ENCODE assay signal across 8 cellular contexts in genomic region chr10:72079356-72079755, GRCh38. TPM values are rescaled to one million over a fixed set of nuclear protein-coding genes. Genes with fewer than 3 reads are reported as not detected.
DNase-seq lines count a peak whose midpoint lies in the region; ATAC-seq and TF ChIP-seq lines count a peak whose summit lies in the region.

No MANE protein-coding gene starts in this region.

- H4K20me1 ChIP-seq in PC-9 (ENCODE audit: insufficient read depth) = no peaks in the 10 kb centered on the region

- no peak overlapping the region for H3K4me3 Mint-ChIP-seq in Calu3 (ENCODE audit: low read depth, unreplicated experiment)
- H3K4me3 Mint-ChIP-seq in activated naive CD8-positive, alpha-beta T cell treated with anti-CD3 and anti-CD28 coated beads for 36 hours = peak overlapping the region; percentile 57

- H3K27ac Mint-ChIP-seq in Calu3 (ENCODE audit: unreplicated experiment) = peak overlapping the region; percentile 97
- peak overlapping the region; percentile 95 for H3K27ac Mint-ChIP-seq in activated naive CD8-positive, alpha-beta T cell treated with anti-CD3 and anti-CD28 coated beads for 36 hours

- ATAC-seq in HG03354 (IDR thresholded peaks at IDR 0.05; ENCODE audit: poor library complexity, severe bottlenecking, unreplicated experiment) (no peak), GM18868 (IDR thresholded peaks at IDR 0.05; ENCODE audit: unreplicated experiment) (no peak)

- peak overlapping the region; percentile 70 for H3K4me2 ChIP-seq in PC-9

- H3K9me2 ChIP-seq in PC-9 (ENCODE audit: insufficient read depth) = no peaks in the 10 kb centered on the region

- intact Hi-C loops in Calu3 (cut with micrococcal nuclease; ENCODE audit: unreplicated experiment) (no loop called here), PC-9 (cut with micrococcal nuclease; ENCODE audit: unreplicated experiment) (no loop called here)

- BruUV-seq in Calu3 (replicated peaks; lab: Mats Ljungman, UMichigan) (no TSS peak), PC-9 (replicated peaks; lab: Mats Ljungman, UMichigan) (no TSS peak)

- H3K9me3 ChIP-seq in PC-9 (ENCODE audit: insufficient read depth, low read depth) = no peaks in the 10 kb centered on the region

- CTCF ChIA-PET in Calu3 (lab: Charles Lee) = interaction anchor here (0.6 kb wide), 1 partner anchor 117 kb away, joined by 8 read pairs; no protein-coding TSS in a partner anchor
- CTCF ChIA-PET in PC-9 (lab: Charles Lee) = interaction anchor here (1.2 kb wide), 1 partner anchor 46 kb away, joined by 3 read pairs; no protein-coding TSS in a partner anchor

- no peak overlapping the region for H2AFZ ChIP-seq in PC-9

- H3K79me2 ChIP-seq in PC-9 (ENCODE audit: low read depth) = no peaks in the 10 kb centered on the region

- peaks cover 54% of the 10 kb centered on the region for H3K4me1 ChIP-seq in PC-9 (replicated peaks; ENCODE audit: insufficient read depth)

- POLR2A ChIA-PET in PC-9 (lab: Charles Lee; ENCODE audit: unreplicated experiment) = interaction anchor here (0.6 to 1.0 kb wide), 2 partner anchors 29 to 77 kb away, joined by 4 to 17 read pairs; no protein-coding TSS in a partner anchor

- H3K9me3 Mint-ChIP-seq in Calu3 (ENCODE audit: low read depth, unreplicated experiment) = no peaks in the 10 kb centered on the region
- H3K9me3 Mint-ChIP-seq in activated naive CD8-positive, alpha-beta T cell treated with anti-CD3 and anti-CD28 coated beads for 36 hours = no peaks in the 10 kb centered on the region

- peaks cover 67% of the 10 kb centered on the region for H3K4me1 Mint-ChIP-seq in Calu3 (ENCODE audit: low read depth, unreplicated experiment)
- H3K4me1 Mint-ChIP-seq in activated naive CD8-positive, alpha-beta T cell treated with anti-CD3 and anti-CD28 coated beads for 36 hours = peaks cover 91% of the 10 kb centered on the region

- no peaks in the 10 kb centered on the region for H3K27me3 ChIP-seq in PC-9 (ENCODE audit: insufficient read depth, low read depth)

- H3K4me3 ChIP-seq in PC-9 = no peak overlapping the region

- H3K36me3 Mint-ChIP-seq in Calu3 (ENCODE audit: insufficient read depth, unreplicated experiment) = peaks cover 23% of the 10 kb centered on the region
- peaks cover 38% of the 10 kb centered on the region for H3K36me3 Mint-ChIP-seq in activated naive CD8-positive, alpha-beta T cell treated with anti-CD3 and anti-CD28 coated beads for 36 hours

- H3K27ac ChIP-seq in PC-9 = peak overlapping the region; percentile 86

- H3F3A ChIP-seq in PC-9 (ENCODE audit: insufficient read depth, low read depth) = peaks cover 48% of the 10 kb centered on the region

- DNase-seq in Calu3 (no peak), PC-9 (peak in 1 of 2 experiments; percentile 25), nucleus accumbens (lab: John Stamatoyannopoulos, UW) (peak in 42 of 56 donors; percentile 25 to 88 (median 57)), NCI-H128 (lab: John Stamatoyannopoulos, UW; ENCODE audit: unreplicated experiment) (no peak), GM03348 (ENCODE audit: low spot score) (no peak)
- DNase-seq in activated naive CD8-positive, alpha-beta T cell treated with anti-CD3 and anti-CD28 coated beads for 36 hours = peak; percentile 80

- no peaks in the 10 kb centered on the region for H3K27me3 Mint-ChIP-seq in Calu3 (ENCODE audit: unreplicated experiment)
- H3K27me3 Mint-ChIP-seq in activated naive CD8-positive, alpha-beta T cell treated with anti-CD3 and anti-CD28 coated beads for 36 hours = no peaks in the 10 kb centered on the region

- TF ChIP-seq CTCF in Calu3 (IDR thresholded peaks at IDR 0.05; ENCODE audit: unreplicated experiment) (no peak), PC-9 (conservative IDR thresholded peaks at IDR 0.05) (no peak)

- no peaks in the 10 kb centered on the region for H3K36me3 ChIP-seq in PC-9 (ENCODE audit: low read depth)

RNA-seq across cellular contexts. Expression of gene SPOCK2, which starts 9.0 kb away (rescaled TPM):
- total RNA-seq in Calu3 (2022) (162 and 205 TPM in 2 replicates), PC-9 (2021) (4.2 and 5.3 TPM in 2 replicates)
- 100 to 1,000 TPM; 136 to 142 TPM for total RNA-seq in activated naive CD8-positive, alpha-beta T cell treated with anti-CD3 and anti-CD28 coated beads for 36 hours

Comparison
In these comparisons a context has a peak if more than half of its experiments do, and no peak if none do; other contexts are left out.
1. DNase-seq: peak in activated naive CD8-positive, alpha-beta T cell treated with anti-CD3 and anti-CD28 coated beads for 36 hours (single experiment) and nucleus accumbens (42 of 56); none in Calu3 (single experiment), NCI-H128 (single experiment) and GM03348 (single experiment).
2. RNA of gene SPOCK2, which starts 9.0 kb away (total RNA-seq): 162 to 205 TPM in Calu3 and 136 to 142 TPM in activated naive CD8-positive, alpha-beta T cell treated with anti-CD3 and anti-CD28 coated beads for 36 hours; 4.2 to 5.3 TPM in PC-9; every median in the first group is over 10 times any median in the second.